20 cellular contexts compared by ENCODE assay signal in the genomic region with DNA sequence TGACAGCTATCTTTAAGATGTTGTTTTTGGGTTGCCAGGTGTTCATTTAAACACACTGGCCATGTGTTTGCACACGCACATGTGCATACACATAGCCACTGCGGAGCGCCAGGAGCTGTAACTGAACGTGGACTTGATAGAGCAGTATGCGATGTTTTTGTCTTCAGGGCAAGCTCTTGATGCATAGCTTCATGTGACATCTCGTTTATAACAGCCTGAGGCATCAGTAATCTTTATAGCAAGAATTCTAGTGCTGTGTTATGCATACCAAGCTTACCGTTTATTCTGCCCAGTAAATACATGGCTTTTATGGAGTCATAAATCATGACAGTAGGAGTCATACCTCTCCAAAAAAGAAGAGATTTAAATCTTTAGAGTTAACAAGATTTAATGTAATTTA.
"Had no signal": no experiment of that assay in that cellular context is flagged by ENCODE, and none has a peak within 500 bp of the region (broad histone marks: within the 10 kb centered on the region; RNA-seq: fewer than 3 reads in every experiment).

No MANE protein-coding gene starts in this region.

- H3K4me3 ChIP-seq: breast epithelium, lung, tibial nerve, uterus had no signal

- H3K4me3 Mint-ChIP-seq: activated T-cell treated with anti-CD3 and anti-CD28 coated beads, Interleukin-2, amount 50 U/mL, for 72 hours; dendritic cell treated with granulocyte-macrophage colony-stimulating factor and Interleukin-4, amounts not matched to agents 40 ng/mL and 50 ng/mL, for 4 days; nephron progenitor cell had no signal

- H3K27ac Mint-ChIP-seq: activated T-cell treated with anti-CD3 and anti-CD28 coated beads, Interleukin-2, amount 50 U/mL, for 72 hours; dendritic cell treated with granulocyte-macrophage colony-stimulating factor and Interleukin-4, amounts not matched to agents 40 ng/mL and 50 ng/mL, for 4 days; nephron progenitor cell had no signal

- H3K27me3 Mint-ChIP-seq: dendritic cell treated with granulocyte-macrophage colony-stimulating factor and Interleukin-4, amounts not matched to agents 40 ng/mL and 50 ng/mL, for 4 days had no signal

- H3K9me3 ChIP-seq: breast epithelium, tibial nerve, uterus had no signal

- H3K9me3 Mint-ChIP-seq: activated T-cell treated with anti-CD3 and anti-CD28 coated beads, Interleukin-2, amount 50 U/mL, for 72 hours; dendritic cell treated with granulocyte-macrophage colony-stimulating factor and Interleukin-4, amounts not matched to agents 40 ng/mL and 50 ng/mL, for 4 days; nephron progenitor cell had no signal

- ATAC-seq: activated T-cell treated with anti-CD3 and anti-CD28 coated beads, Interleukin-2, amount 50 U/mL, for 72 hours; left lobe of liver; stimulated activated naive CD8-positive, alpha-beta T cell treated with anti-CD3 and anti-CD28 coated beads, Interleukin-15, Interleukin-2, amounts not matched to agents 100 U/mL and 50 U/mL, for 24 hours had no signal

- H3K36me3 ChIP-seq: breast epithelium, uterus had no signal

- H3K27me3 ChIP-seq: breast epithelium, tibial nerve, uterus had no signal

- DNase-seq: activated CD4-positive, alpha-beta T cell treated with anti-CD3 and anti-CD28 coated beads for 1 hour; activated CD8-positive, alpha-beta memory T cell treated with anti-CD3 and anti-CD28 coated beads for 24 hours; activated CD8-positive, alpha-beta memory T cell treated with anti-CD3 and anti-CD28 coated beads, Interleukin-2, amount 50 U/mL, for 48 hours; activated effector memory CD4-positive, alpha-beta T cell treated with anti-CD3 and anti-CD28 coated beads, Interleukin-2, amount 50 U/mL, for 16 hours; activated naive CD4-positive, alpha-beta T cell treated with anti-CD3 and anti-CD28 coated beads, Interleukin-2, amount 50 U/mL, for 16 hours; activated T-cell treated with anti-CD3 and anti-CD28 coated beads, Interleukin-2, amount 50 U/mL, for 72 hours; effector CD8-positive, alpha-beta T cell; kidney; nephron progenitor cell; stimulated activated CD4-positive, alpha-beta T cell treated with anti-CD3 and anti-CD28 coated beads, Interleukin-12 subunit alpha, Interleukin-12 subunit beta, amount 100 ng/mL, for 4 hours; stimulated activated CD4-positive, alpha-beta T cell treated with anti-CD3 and anti-CD28 coated beads, Interleukin-1b, Interleukin-23, amount 100 ng/mL, for 48 hours; stimulated activated naive CD8-positive, alpha-beta T cell treated with anti-CD3 and anti-CD28 coated beads, Interleukin-15, Interleukin-2, amounts not matched to agents 100 U/mL and 50 U/mL, for 24 hours; T-helper 1 cell; T1000; uterus had no signal

- H3K27ac ChIP-seq: breast epithelium, tibial nerve, uterus had no signal
